Comparison of ENCODE assay signal across 1 cellular context in the genomic region with DNA sequence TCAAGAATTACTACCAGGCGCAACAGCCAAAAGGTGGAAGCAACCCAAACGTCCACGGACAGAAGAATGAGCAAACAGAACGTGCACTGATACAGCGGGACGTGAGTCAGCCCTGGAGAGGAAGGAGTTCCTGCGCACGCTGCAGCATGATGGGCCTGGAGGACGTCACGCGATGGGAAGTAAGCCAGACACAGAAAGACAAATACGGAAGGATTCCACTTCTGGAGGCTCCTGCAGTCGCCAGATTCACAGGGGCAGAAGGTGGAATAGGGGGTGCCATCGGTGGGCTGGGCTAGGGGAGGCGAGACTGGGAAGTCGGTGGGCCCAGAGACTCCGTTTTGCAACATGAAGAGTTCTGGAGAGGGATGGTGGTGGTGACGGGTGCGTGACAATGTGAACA.
TF ChIP-seq lines count a peak whose summit lies in the region.

No MANE protein-coding gene starts in this region.

TF ChIP-seq in K562, 482 proteins besides CTCF, POLR2A, EP300 and RAD21 (continued from another document):
- TF ChIP-seq, protein P1, sequence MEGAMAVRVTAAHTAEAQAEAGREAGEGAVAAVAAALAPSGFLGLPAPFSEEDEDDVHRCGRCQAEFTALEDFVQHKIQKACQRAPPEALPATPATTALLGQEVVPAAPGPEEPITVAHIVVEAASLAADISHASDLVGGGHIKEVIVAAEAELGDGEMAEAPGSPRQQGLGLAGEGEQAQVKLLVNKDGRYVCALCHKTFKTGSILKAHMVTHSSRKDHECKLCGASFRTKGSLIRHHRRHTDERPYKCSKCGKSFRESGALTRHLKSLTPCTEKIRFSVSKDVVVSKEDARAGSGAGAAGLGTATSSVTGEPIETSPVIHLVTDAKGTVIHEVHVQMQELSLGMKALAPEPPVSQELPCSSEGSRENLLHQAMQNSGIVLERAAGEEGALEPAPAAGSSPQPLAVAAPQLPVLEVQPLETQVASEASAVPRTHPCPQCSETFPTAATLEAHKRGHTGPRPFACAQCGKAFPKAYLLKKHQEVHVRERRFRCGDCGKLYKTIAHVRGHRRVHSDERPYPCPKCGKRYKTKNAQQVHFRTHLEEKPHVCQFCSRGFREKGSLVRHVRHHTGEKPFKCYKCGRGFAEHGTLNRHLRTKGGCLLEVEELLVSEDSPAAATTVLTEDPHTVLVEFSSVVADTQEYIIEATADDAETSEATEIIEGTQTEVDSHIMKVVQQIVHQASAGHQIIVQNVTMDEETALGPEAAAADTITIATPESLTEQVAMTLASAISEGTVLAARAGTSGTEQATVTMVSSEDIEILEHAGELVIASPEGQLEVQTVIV (CRISPR knock-in tag; IDR thresholded peaks at IDR 0.05; ENCODE audit: borderline replicate concordance): no peak
